In genomic region chr3:111590096-111590491, GRCh38 we compare ENCODE assay signal across 20 cellular contexts. TPM values are rescaled to one million over a fixed set of nuclear protein-coding genes. Genes with fewer than 3 reads are reported as not detected.
A peak's percentile ranks its signal among the peaks of the same experiment; 100 is the strongest.
DNase-seq lines count a peak whose midpoint lies in the region; ATAC-seq and FAIRE-seq lines count a peak whose summit lies in the region.
"Had no signal": no experiment of that assay in that cellular context is flagged by ENCODE, and none has a peak within 500 bp of the region (broad histone marks: within the 10 kb centered on the region; RNA-seq: fewer than 3 reads in every experiment).

No MANE protein-coding gene starts in this region.

- in situ Hi-C loops in Caki2 (cut with HindIII; ENCODE audit: low pct_unique_long_range_greater_than_20kb, low sequenced_read_pairs), result no loop called here

- H3K27ac Mint-ChIP-seq in activated CD4-positive, alpha-beta memory T cell treated with anti-CD3 and anti-CD28 coated beads, Interleukin-2, amount 10 ng/mL, durations not matched to agents 7 days and 5 days, result peak overlapping the region; percentile 11
- H3K27ac Mint-ChIP-seq: dendritic cell treated with granulocyte-macrophage colony-stimulating factor and Interleukin-4, amounts not matched to agents 40 ng/mL and 50 ng/mL, for 4 days; nephron had no signal

- H3K9me3 Mint-ChIP-seq in activated CD4-positive, alpha-beta memory T cell treated with anti-CD3 and anti-CD28 coated beads, Interleukin-2, amount 10 ng/mL, durations not matched to agents 7 days and 5 days, result peaks cover 2% of the 10 kb centered on the region
- H3K9me3 Mint-ChIP-seq: dendritic cell treated with granulocyte-macrophage colony-stimulating factor and Interleukin-4, amounts not matched to agents 40 ng/mL and 50 ng/mL, for 4 days had no signal

- H3K27me3 Mint-ChIP-seq in activated CD4-positive, alpha-beta memory T cell treated with anti-CD3 and anti-CD28 coated beads, Interleukin-2, amount 10 ng/mL, durations not matched to agents 7 days and 5 days, result no peaks in the 10 kb centered on the region
- H3K27me3 Mint-ChIP-seq: CD4-positive, CD25-positive, alpha-beta regulatory T cell; dendritic cell treated with granulocyte-macrophage colony-stimulating factor and Interleukin-4, amounts not matched to agents 40 ng/mL and 50 ng/mL, for 4 days had no signal

- H3K4me1 Mint-ChIP-seq in activated CD4-positive, alpha-beta memory T cell treated with anti-CD3 and anti-CD28 coated beads, Interleukin-2, amount 10 ng/mL, durations not matched to agents 7 days and 5 days, result peaks cover 68% of the 10 kb centered on the region
- H3K4me1 Mint-ChIP-seq: nephron had no signal

- POLR2A ChIA-PET in activated CD4-positive, alpha-beta memory T cell treated with anti-CD3 and anti-CD28 coated beads, Interleukin-2, amount 10 ng/mL, durations not matched to agents 7 days and 5 days (lab: Charles Lee), result interaction anchor here (0.9 to 6.6 kb wide), 4 partner anchors 10 to 389 kb away, joined by 3 to 45 read pairs (median 8); partner anchors contain the start of gene ABHD10

- no peak overlapping the region for H3K4me3 Mint-ChIP-seq in activated CD4-positive, alpha-beta memory T cell treated with anti-CD3 and anti-CD28 coated beads, Interleukin-2, amount 10 ng/mL, durations not matched to agents 7 days and 5 days
- H3K4me3 Mint-ChIP-seq: CD4-positive, CD25-positive, alpha-beta regulatory T cell; dendritic cell treated with granulocyte-macrophage colony-stimulating factor and Interleukin-4, amounts not matched to agents 40 ng/mL and 50 ng/mL, for 4 days; nephron had no signal

- peaks cover 91% of the 10 kb centered on the region for H3K36me3 Mint-ChIP-seq in activated CD4-positive, alpha-beta memory T cell treated with anti-CD3 and anti-CD28 coated beads, Interleukin-2, amount 10 ng/mL, durations not matched to agents 7 days and 5 days (ENCODE audit: low read depth)

- ATAC-seq in HG03565 (IDR thresholded peaks at IDR 0.05; ENCODE audit: unreplicated experiment) (no peak), HG03460 (IDR thresholded peaks at IDR 0.05; ENCODE audit: unreplicated experiment) (no peak), GM19035 (IDR thresholded peaks at IDR 0.05; ENCODE audit: unreplicated experiment) (no peak)

- DNase-seq in Caki2 (ENCODE audit: low read depth), result peak; percentile 74
- DNase-seq in GM19239 (ENCODE audit: insufficient read length, low spot score), result no peak
- no peak for DNase-seq in activated CD4-positive, alpha-beta memory T cell treated with anti-CD3 and anti-CD28 coated beads, Interleukin-2, amount 10 ng/mL, durations not matched to agents 7 days and 5 days
- peak; percentile 78 for DNase-seq in kidney tubule cell (ENCODE audit: low spot score)
- DNase-seq: amygdala; CD4-positive, CD25-positive, alpha-beta regulatory T cell; esophagus squamous epithelium; hypothalamus; NCI-H187; NCI-H526; stimulated activated CD4-positive, alpha-beta T cell treated with anti-CD3 and anti-CD28 coated beads, Interleukin-4, amount 100 ng/mL, for 1 hour; uterus had no signal

- FAIRE-seq in GM19239 (lab: Jason Lieb, UNC), result peak; percentile 68
- FAIRE-seq: G401.6, H54 had no signal

- CTCF ChIA-PET in activated CD4-positive, alpha-beta memory T cell treated with anti-CD3 and anti-CD28 coated beads, Interleukin-2, amount 10 ng/mL, durations not matched to agents 7 days and 5 days (lab: Charles Lee), result interaction anchor here (1.3 to 2.0 kb wide), 2 partner anchors 12 to 26 kb away, joined by 3 to 9 read pairs; no protein-coding TSS in a partner anchor

RNA-seq across cellular contexts. Expression of gene ZBED2, which starts 5.1 kb away (rescaled TPM):
- total RNA-seq in Caki2 (2014; rRNA removed; shearing (Covaris generic); ENCODE audit: low replicate concordance), result 7.1 and 14.9 TPM in 2 replicates
- 10 to 100 TPM; 36.6 to 38.7 TPM for total RNA-seq in activated CD4-positive, alpha-beta memory T cell treated with anti-CD3 and anti-CD28 coated beads, Interleukin-2, amount 10 ng/mL, durations not matched to agents 7 days and 5 days
- total RNA-seq: liver had no signal

RNA-seq across cellular contexts. Expression of gene CD96, which starts 48.1 kb away (rescaled TPM):
- 0.14 TPM in 1 of 2 replicates, not detected in the other for total RNA-seq in Caki2 (2014; rRNA removed; shearing (Covaris generic); ENCODE audit: low replicate concordance)
- total RNA-seq in activated CD4-positive, alpha-beta memory T cell treated with anti-CD3 and anti-CD28 coated beads, Interleukin-2, amount 10 ng/mL, durations not matched to agents 7 days and 5 days, result 100 to 1,000 TPM; 323 to 338 TPM

Comparison
In these comparisons a context has a peak if more than half of its experiments do, and no peak if none do; other contexts are left out.
1. DNase-seq: peak in Caki2 (single experiment) and kidney tubule cell (single experiment); none in GM19239 (single experiment) and activated CD4-positive, alpha-beta memory T cell treated with anti-CD3 and anti-CD28 coated beads, Interleukin-2, amount 10 ng/mL, durations not matched to agents 7 days and 5 days (single experiment).
2. RNA of gene CD96, which starts 48.1 kb away (total RNA-seq): 323 to 338 TPM in activated CD4-positive, alpha-beta memory T cell treated with anti-CD3 and anti-CD28 coated beads, Interleukin-2, amount 10 ng/mL, durations not matched to agents 7 days and 5 days; 0.14 TPM in Caki2; every median in the first group is over 100 times any median in the second.